ENCODE assay signal across 26 cellular contexts in the genomic region with DNA sequence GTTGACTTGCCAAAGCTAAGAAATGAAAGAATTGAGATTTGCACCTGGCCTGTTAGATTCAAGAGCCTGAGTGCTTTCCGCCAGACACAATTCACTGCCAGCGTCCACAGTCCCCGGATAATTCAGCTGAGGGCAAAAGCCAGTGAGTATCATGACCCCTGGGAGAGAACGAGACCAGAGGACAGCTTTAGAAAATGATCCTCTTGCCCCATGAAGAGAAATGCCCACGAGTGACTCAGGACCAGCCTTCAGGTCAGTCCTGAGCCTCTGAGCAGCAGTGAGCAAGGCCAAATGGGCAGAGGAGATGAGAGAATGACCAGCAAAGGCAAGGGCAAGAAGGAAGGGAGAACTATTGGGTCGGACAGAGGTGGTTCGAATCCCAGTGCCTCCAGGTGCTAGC.
"Had no signal": no experiment of that assay in that cellular context is flagged by ENCODE, and none has a peak within 500 bp of the region (broad histone marks: within the 10 kb centered on the region; RNA-seq: fewer than 3 reads in every experiment).

No MANE protein-coding gene starts in this region.

- H3K27me3 Mint-ChIP-seq: activated CD4-positive, alpha-beta T cell treated with anti-CD3 and anti-CD28 coated beads, Interleukin-2, amount 10 ng/mL, durations not matched to agents 24 days and 14 days; activated CD8-positive, alpha-beta T cell treated with anti-CD3 and anti-CD28 coated beads for 36 hours had no signal

- DNase-seq: activated CD4-positive, alpha-beta T cell treated with anti-CD3 and anti-CD28 coated beads, Interleukin-2, amount 10 ng/mL, durations not matched to agents 24 days and 14 days; activated CD4-positive, alpha-beta T cell treated with anti-CD3 and anti-CD28 coated beads, Interleukin-2, amount 50 U/mL, for 4 hours; activated CD8-positive, alpha-beta T cell treated with anti-CD3 and anti-CD28 coated beads for 36 hours; activated gamma-delta T cell treated with Interleukin-2 at 50 U/mL for 16 hours; activated naive CD4-positive, alpha-beta T cell treated with anti-CD3 and anti-CD28 coated beads for 36 hours; activated T-cell treated with anti-CD3 and anti-CD28 coated beads for 4 hours; activated T-cell treated with anti-CD3 and anti-CD28 coated beads, Interleukin-2, amount 50 U/mL, for 4 hours; adrenal gland; body of pancreas; caudate nucleus; Karpas-422; KBM-7; NCI-H1105; NCI-H1417 treated with DMSO at 0.1 percent for 48 hours; NCI-H187 treated with DMSO at 0.1 percent for 48 hours; NCI-H2081; NCI-H345; NCI-H524 treated with DMSO at 0.1 percent for 48 hours; SHP77 treated with DMSO at 0.1 percent for 48 hours; SW 1271; T-helper 1 cell; T1000; WERI-Rb-1 had no signal

- H3K27ac Mint-ChIP-seq: activated CD4-positive, alpha-beta T cell treated with anti-CD3 and anti-CD28 coated beads, Interleukin-2, amount 10 ng/mL, durations not matched to agents 24 days and 14 days; activated CD8-positive, alpha-beta T cell treated with anti-CD3 and anti-CD28 coated beads for 36 hours; activated naive CD4-positive, alpha-beta T cell treated with anti-CD3 and anti-CD28 coated beads for 36 hours; activated T-helper 1 cell treated with anti-CD3 and anti-CD28 coated beads, Interleukin-12 subunit alpha, Interleukin-12 subunit beta, Interleukin-2, Interleukin-4 antibody, amounts not matched to agents 30 ng/mL and 10 ng/mL and 1 ng/mL, durations not matched to agents 14 hours and 24 hours and 36 hours had no signal

- ATAC-seq: activated CD8-positive, alpha-beta T cell treated with anti-CD3 and anti-CD28 coated beads for 36 hours; activated naive CD4-positive, alpha-beta T cell treated with anti-CD3 and anti-CD28 coated beads, Interleukin-2, amount 50 U/mL, for 72 hours; activated T-cell treated with anti-CD3 and anti-CD28 coated beads, Interleukin-2, amount 50 U/mL, for 4 hours; body of pancreas; Panc1 had no signal

- H3K4me3 Mint-ChIP-seq: activated CD4-positive, alpha-beta T cell treated with anti-CD3 and anti-CD28 coated beads, Interleukin-2, amount 10 ng/mL, durations not matched to agents 24 days and 14 days; activated CD8-positive, alpha-beta T cell treated with anti-CD3 and anti-CD28 coated beads for 36 hours; activated naive CD4-positive, alpha-beta T cell treated with anti-CD3 and anti-CD28 coated beads for 36 hours; activated T-cell treated with anti-CD3 and anti-CD28 coated beads, Interleukin-2, amount 50 U/mL, for 4 hours; activated T-helper 1 cell treated with anti-CD3 and anti-CD28 coated beads, Interleukin-12 subunit alpha, Interleukin-12 subunit beta, Interleukin-2, Interleukin-4 antibody, amounts not matched to agents 30 ng/mL and 10 ng/mL and 1 ng/mL, durations not matched to agents 14 hours and 24 hours and 36 hours had no signal

- H3K9me3 Mint-ChIP-seq: activated CD4-positive, alpha-beta T cell treated with anti-CD3 and anti-CD28 coated beads, Interleukin-2, amount 10 ng/mL, durations not matched to agents 24 days and 14 days; activated CD8-positive, alpha-beta T cell treated with anti-CD3 and anti-CD28 coated beads for 36 hours; activated naive CD4-positive, alpha-beta T cell treated with anti-CD3 and anti-CD28 coated beads for 36 hours; activated naive CD4-positive, alpha-beta T cell treated with anti-CD3 and anti-CD28 coated beads, Interleukin-2, amount 50 U/mL, for 72 hours; activated T-cell treated with anti-CD3 and anti-CD28 coated beads, Interleukin-2, amount 50 U/mL, for 4 hours; activated T-helper 1 cell treated with anti-CD3 and anti-CD28 coated beads, Interleukin-12 subunit alpha, Interleukin-12 subunit beta, Interleukin-2, Interleukin-4 antibody, amounts not matched to agents 30 ng/mL and 10 ng/mL and 1 ng/mL, durations not matched to agents 14 hours and 24 hours and 36 hours had no signal

- H3K4me1 Mint-ChIP-seq: activated CD4-positive, alpha-beta T cell treated with anti-CD3 and anti-CD28 coated beads, Interleukin-2, amount 10 ng/mL, durations not matched to agents 24 days and 14 days had no signal

- H3K36me3 Mint-ChIP-seq: activated naive CD4-positive, alpha-beta T cell treated with anti-CD3 and anti-CD28 coated beads, Interleukin-2, amount 50 U/mL, for 72 hours had no signal
